In the genomic region with DNA sequence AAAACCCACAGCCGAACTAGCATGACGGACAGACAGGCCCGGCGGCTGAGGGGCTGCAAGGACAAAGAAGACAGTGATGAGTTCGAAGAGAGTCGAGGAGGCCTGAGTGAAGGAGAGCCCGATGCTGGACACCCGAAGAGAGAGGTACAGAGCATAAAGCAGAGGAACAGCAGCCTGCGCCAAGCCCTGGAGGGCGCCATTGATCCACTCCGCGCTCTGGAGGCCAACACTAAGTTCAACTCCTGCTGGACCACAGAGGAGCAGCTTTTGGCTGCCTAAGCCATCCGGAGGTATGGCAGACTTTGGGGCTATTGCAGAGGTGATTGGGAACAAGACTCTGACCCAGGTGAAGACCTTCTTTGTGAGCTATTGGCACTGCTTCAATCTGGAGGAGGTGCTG, we compare ENCODE assay signal across 8 cellular contexts. TPM values are rescaled to one million over a fixed set of nuclear protein-coding genes. Genes with fewer than 3 reads are reported as not detected.
DNase-seq lines count a peak whose midpoint lies in the region; ATAC-seq and TF ChIP-seq lines count a peak whose summit lies in the region.

No MANE protein-coding gene starts in this region.

- H3K9me3 ChIP-seq in uterus = no peaks in the 10 kb centered on the region
- no peaks in the 10 kb centered on the region for H3K9me3 ChIP-seq in gastroesophageal sphincter

- intact Hi-C loops in uterus (cut with DNase I; ENCODE audit: low total_unique reads) = no loop called here

- H3K4me2 ChIP-seq in GM23338 = no peak overlapping the region

- peaks cover under 1% of the 10 kb centered on the region; the same call in 1 of the 3 replicates for H3K4me1 Mint-ChIP-seq in GM23338

- TF ChIP-seq POLR2A in uterus (IDR thresholded peaks at IDR 0.05) = no peak
- no peak for TF ChIP-seq POLR2A in gastroesophageal sphincter (IDR thresholded peaks at IDR 0.05)

- no peak overlapping the region for H3K4me3 Mint-ChIP-seq in GM23338

- 88% methylated on average over 5 of the region's 13 CpGs; no CpG with 5 or more reads in 1 of the 2 donors for WGBS in gastroesophageal sphincter (ENCODE audit: low coverage in 1 of 2), 2 donors

- ATAC-seq in GM23338 (peak; percentile 97), gastroesophageal sphincter (no peak), GM19455 (IDR thresholded peaks at IDR 0.05; ENCODE audit: unreplicated experiment) (no peak)

- H3K9me3 Mint-ChIP-seq in GM23338 = no peaks in the 10 kb centered on the region; the same call in 2 of the 3 replicates

- H3K27ac Mint-ChIP-seq in GM23338 = no peak overlapping the region

- H3K4me1 ChIP-seq in GM23338 (ENCODE audit: insufficient read depth) = no peaks in the 10 kb centered on the region
- no peaks in the 10 kb centered on the region for H3K4me1 ChIP-seq in uterus
- H3K4me1 ChIP-seq in gastroesophageal sphincter = no peaks in the 10 kb centered on the region

- no peaks in the 10 kb centered on the region for H3K79me2 ChIP-seq in GM23338 (replicated peaks; ENCODE audit: insufficient read depth)

- no peaks in the 10 kb centered on the region for H3K9me2 ChIP-seq in GM23338 (ENCODE audit: insufficient read depth)

- H3K27me3 ChIP-seq in GM23338 (ENCODE audit: insufficient read depth) (peaks cover 21% of the 10 kb centered on the region), uterus (no peaks in the 10 kb centered on the region), gastroesophageal sphincter (peaks cover 14% of the 10 kb centered on the region)

- H3F3A ChIP-seq in GM23338 (replicated peaks; ENCODE audit: low read depth) = no peaks in the 10 kb centered on the region

- H3K27me3 Mint-ChIP-seq in GM23338 (ENCODE audit: insufficient read depth, low read depth, poor library complexity) = peaks cover 10% of the 10 kb centered on the region

- DNase-seq in AG09309 (ENCODE audit: low read depth) (no peak), GM23338 (ENCODE audit: low spot score) (peak; percentile 79), UCSD-AML1 (lab: John Stamatoyannopoulos, UW; ENCODE audit: unreplicated experiment) (peak; percentile 59), choroid plexus epithelial cell (ENCODE audit: low read depth) (peak; percentile 42), uterus (no peak)
- peak; percentile 50 for DNase-seq in stimulated activated CD4-positive, alpha-beta T cell treated with anti-CD3 and anti-CD28 coated beads, Interleukin-1b, Interleukin-23, amount 100 ng/mL, for 48 hours

- TF ChIP-seq CTCF in AG09309 (IDR thresholded peaks at IDR 0.05; ENCODE audit: control insufficient read depth, insufficient read depth, low read depth, low read length, missing control alignments) (peak; percentile 53), GM23338 (conservative IDR thresholded peaks at IDR 0.05; ENCODE audit: low read depth in 2 of 2) (peak; percentile 69 to 95), choroid plexus epithelial cell (conservative IDR thresholded peaks at IDR 0.05; ENCODE audit: low read depth, low read length) (peak; percentile 65), uterus (IDR thresholded peaks at IDR 0.05) (no peak), gastroesophageal sphincter (IDR thresholded peaks at IDR 0.05) (no peak)

- H3K36me3 ChIP-seq in GM23338 (ENCODE audit: insufficient read depth) (no peaks in the 10 kb centered on the region), uterus (no peaks in the 10 kb centered on the region), gastroesophageal sphincter (no peaks in the 10 kb centered on the region)

- H4K20me1 ChIP-seq in GM23338 (replicated peaks; ENCODE audit: insufficient read depth) = no peaks in the 10 kb centered on the region

- H3K36me3 Mint-ChIP-seq in GM23338 (ENCODE audit: low read depth) = no peaks in the 10 kb centered on the region

- no peak for TF ChIP-seq EP300 in gastroesophageal sphincter (IDR thresholded peaks at IDR 0.05)

- H3K4me3 ChIP-seq in AG09309 (ENCODE audit: control insufficient read depth, low read depth, low read length) (no peak overlapping the region), GM23338 (no peak overlapping the region), choroid plexus epithelial cell (ENCODE audit: low read depth, low read length) (no peak overlapping the region), uterus (no peak overlapping the region), gastroesophageal sphincter (no peak overlapping the region)

- H2AFZ ChIP-seq in GM23338 = peak overlapping the region; percentile 84; the same call in 1 of the 2 replicates

- no peak overlapping the region for H3K27ac ChIP-seq in GM23338 (ENCODE audit: low read depth)
- H3K27ac ChIP-seq in uterus = no peak overlapping the region
- H3K27ac ChIP-seq in gastroesophageal sphincter = no peak overlapping the region

TF ChIP-seq in GM23338, 12 proteins besides CTCF, POLR2A, EP300 and RAD21 (continues in another document):
- TF ChIP-seq NANOG (IDR thresholded peaks at IDR 0.05; ENCODE audit: borderline replicate concordance) (no peak), EZH2 (IDR thresholded peaks at IDR 0.05; ENCODE audit: low read depth, unreplicated experiment) (no peak), STAT1 (IDR thresholded peaks at IDR 0.05; ENCODE audit: unreplicated experiment) (no peak), POLR2AphosphoS5 (IDR thresholded peaks at IDR 0.05; ENCODE audit: low read depth) (no peak), JUNB (IDR thresholded peaks at IDR 0.05; ENCODE audit: unreplicated experiment) (no peak), EZH2phosphoT487 (IDR thresholded peaks at IDR 0.05; ENCODE audit: unreplicated experiment) (no peak), CREB1 (CRISPR knock-in tag; IDR thresholded peaks at IDR 0.05; ENCODE audit: low read depth) (no peak), ETS1 (IDR thresholded peaks at IDR 0.05) (no peak)
- TF ChIP-seq, protein P1, sequence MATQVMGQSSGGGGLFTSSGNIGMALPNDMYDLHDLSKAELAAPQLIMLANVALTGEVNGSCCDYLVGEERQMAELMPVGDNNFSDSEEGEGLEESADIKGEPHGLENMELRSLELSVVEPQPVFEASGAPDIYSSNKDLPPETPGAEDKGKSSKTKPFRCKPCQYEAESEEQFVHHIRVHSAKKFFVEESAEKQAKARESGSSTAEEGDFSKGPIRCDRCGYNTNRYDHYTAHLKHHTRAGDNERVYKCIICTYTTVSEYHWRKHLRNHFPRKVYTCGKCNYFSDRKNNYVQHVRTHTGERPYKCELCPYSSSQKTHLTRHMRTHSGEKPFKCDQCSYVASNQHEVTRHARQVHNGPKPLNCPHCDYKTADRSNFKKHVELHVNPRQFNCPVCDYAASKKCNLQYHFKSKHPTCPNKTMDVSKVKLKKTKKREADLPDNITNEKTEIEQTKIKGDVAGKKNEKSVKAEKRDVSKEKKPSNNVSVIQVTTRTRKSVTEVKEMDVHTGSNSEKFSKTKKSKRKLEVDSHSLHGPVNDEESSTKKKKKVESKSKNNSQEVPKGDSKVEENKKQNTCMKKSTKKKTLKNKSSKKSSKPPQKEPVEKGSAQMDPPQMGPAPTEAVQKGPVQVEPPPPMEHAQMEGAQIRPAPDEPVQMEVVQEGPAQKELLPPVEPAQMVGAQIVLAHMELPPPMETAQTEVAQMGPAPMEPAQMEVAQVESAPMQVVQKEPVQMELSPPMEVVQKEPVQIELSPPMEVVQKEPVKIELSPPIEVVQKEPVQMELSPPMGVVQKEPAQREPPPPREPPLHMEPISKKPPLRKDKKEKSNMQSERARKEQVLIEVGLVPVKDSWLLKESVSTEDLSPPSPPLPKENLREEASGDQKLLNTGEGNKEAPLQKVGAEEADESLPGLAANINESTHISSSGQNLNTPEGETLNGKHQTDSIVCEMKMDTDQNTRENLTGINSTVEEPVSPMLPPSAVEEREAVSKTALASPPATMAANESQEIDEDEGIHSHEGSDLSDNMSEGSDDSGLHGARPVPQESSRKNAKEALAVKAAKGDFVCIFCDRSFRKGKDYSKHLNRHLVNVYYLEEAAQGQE (IDR thresholded peaks at IDR 0.05; ENCODE audit: unreplicated experiment) = no peak

RNA-seq across cellular contexts. Expression of gene PLXNC1, which starts 7.8 kb away (rescaled TPM):
- 2.4 and 6.5 TPM in 2 replicates for total RNA-seq in GM23338 (2014; rRNA removed; shearing (Covaris generic))
- polyA plus RNA-seq in GM23338 (2016; fragmentation: Nextera tagmentation; extraction: Ambion mirVana) = 1.4 and 1.9 TPM in 2 replicates
- total RNA-seq in uterus (10 to 100 TPM; 11.6 to 23.8 (median 16.3) TPM), gastroesophageal sphincter (1 to 10 TPM; 4.8 to 6.8 (median 6.2) TPM)

Comparison
In these comparisons a context has a peak if more than half of its experiments do, and no peak if none do; other contexts are left out.
1. DNase-seq: peak in GM23338 (single experiment), UCSD-AML1 (single experiment), choroid plexus epithelial cell (single experiment) and stimulated activated CD4-positive, alpha-beta T cell treated with anti-CD3 and anti-CD28 coated beads, Interleukin-1b, Interleukin-23, amount 100 ng/mL, for 48 hours (single experiment); none in AG09309 (single experiment) and uterus (0 of 2).
2. CTCF ChIP-seq: peak in AG09309 (single experiment), GM23338 (2 of 2) and choroid plexus epithelial cell (single experiment); none in uterus (0 of 4) and gastroesophageal sphincter (0 of 4).